ENCODE assay signal across 8 cellular contexts in the genomic region with DNA sequence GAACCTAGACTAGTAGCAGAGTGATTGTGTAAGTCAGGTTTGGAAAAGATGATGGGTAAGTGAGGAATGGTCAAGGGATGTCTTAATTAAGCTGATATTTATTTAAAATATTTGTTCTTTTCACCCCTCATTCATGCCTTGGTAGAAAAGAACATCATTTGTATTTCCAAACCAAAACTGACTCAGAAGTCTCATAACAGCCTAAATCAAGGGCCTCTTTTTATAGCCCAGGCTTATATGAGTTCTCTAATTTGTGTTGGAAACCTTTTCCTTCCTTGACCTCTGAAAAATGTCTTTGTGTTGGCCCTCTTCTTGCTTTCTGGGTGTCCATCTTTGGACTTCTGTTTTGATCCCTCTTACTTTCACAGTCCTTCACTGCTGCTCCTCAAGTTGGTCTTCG.
"Had no signal": no experiment of that assay in that cellular context is flagged by ENCODE, and none has a peak within 500 bp of the region (broad histone marks: within the 10 kb centered on the region; RNA-seq: fewer than 3 reads in every experiment).

No MANE protein-coding gene starts in this region.

- FAIRE-seq: G401.6, GM12878, GM12891, GM12892, GM18507, GM19239 had no signal

- DNase-seq: GDM1, GF-D8 had no signal

- H3K4me3 ChIP-seq: GM12878 had no signal

- ATAC-seq: GM12878 had no signal
